Comparison of ENCODE assay signal across 15 cellular contexts in the genomic region with DNA sequence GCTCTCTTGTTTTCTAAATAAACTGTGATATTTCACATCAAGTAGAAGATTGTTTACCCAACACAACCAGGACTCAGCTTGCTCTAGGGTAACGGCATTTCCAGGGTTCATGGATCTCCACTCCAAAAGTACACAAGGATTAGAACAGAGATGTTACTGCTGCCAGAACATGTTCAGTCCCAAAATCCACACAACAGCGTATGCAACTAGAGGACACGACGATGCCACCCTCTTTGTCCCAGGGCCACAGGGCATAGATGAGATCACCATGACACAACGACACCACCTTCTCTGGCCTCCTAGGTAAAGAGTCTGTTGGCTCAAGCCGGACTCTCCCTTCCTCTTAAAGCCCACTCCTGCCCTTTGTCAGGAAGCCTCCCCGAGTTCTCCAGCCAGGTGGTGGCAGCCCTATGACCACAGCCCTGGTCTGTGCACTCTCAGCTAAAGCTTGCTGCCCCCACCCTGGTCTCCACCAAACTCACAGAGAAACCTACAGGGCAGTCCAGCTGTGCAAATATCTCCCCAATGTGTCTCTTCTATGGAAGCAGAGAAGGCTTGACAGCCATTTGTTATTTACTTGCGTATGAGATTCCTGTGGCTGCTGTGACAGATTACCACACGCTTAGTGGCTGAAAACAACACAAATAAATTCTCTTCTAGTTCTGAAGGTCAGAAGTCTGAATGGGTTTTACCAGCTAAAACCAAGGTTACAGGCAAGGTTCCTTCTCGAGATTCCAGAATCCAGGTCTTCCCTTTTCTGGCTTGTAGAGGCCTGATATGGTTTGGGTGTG.
"Had no signal": no experiment of that assay in that cellular context is flagged by ENCODE, and none has a peak within 500 bp of the region (broad histone marks: within the 10 kb centered on the region; RNA-seq: fewer than 3 reads in every experiment).

No MANE protein-coding gene starts in this region.

- FAIRE-seq: urothelium cell line had no signal

- DNase-seq: activated CD4-positive, alpha-beta T cell treated with anti-CD3 and anti-CD28 coated beads, Interleukin-2, amount 10 ng/mL, durations not matched to agents 24 days and 14 days; activated CD8-positive, alpha-beta T cell treated with anti-CD3 and anti-CD28 coated beads for 36 hours; activated naive CD4-positive, alpha-beta T cell treated with Interleukin-2 at 50 U/mL for 16 hours; activated T-cell treated with anti-CD3 and anti-CD28 coated beads, Interleukin-2, amount 50 U/mL, for 1 hour; dermis blood vessel endothelial cell; effector memory CD8-positive, alpha-beta T cell; esophagus squamous epithelium; left cardiac atrium; stimulated activated CD4-positive, alpha-beta T cell treated with anti-CD3 and anti-CD28 coated beads, Interleukin-15, amount 100 ng/mL, for 24 hours; stimulated activated CD4-positive, alpha-beta T cell treated with anti-CD3 and anti-CD28 coated beads, Interleukin-2, amount 100 ng/mL, for 48 hours; T1000; tibial artery had no signal

- ATAC-seq: activated CD8-positive, alpha-beta T cell treated with anti-CD3 and anti-CD28 coated beads for 36 hours; activated T-helper 17 cell treated with anti-CD3 and anti-CD28 coated beads, Interleukin-2, amount 50 U/mL, for 72 hours; effector memory CD8-positive, alpha-beta T cell; left cardiac atrium; stimulated activated memory B cell treated with anti-CD40 and anti-IgM and Interleukin-4, amounts not matched to agents 10 μg/mL and 1 μg/mL and 100 μg/mL, for 72 hours had no signal
